34 cellular contexts compared by ENCODE assay signal in the genomic region with DNA sequence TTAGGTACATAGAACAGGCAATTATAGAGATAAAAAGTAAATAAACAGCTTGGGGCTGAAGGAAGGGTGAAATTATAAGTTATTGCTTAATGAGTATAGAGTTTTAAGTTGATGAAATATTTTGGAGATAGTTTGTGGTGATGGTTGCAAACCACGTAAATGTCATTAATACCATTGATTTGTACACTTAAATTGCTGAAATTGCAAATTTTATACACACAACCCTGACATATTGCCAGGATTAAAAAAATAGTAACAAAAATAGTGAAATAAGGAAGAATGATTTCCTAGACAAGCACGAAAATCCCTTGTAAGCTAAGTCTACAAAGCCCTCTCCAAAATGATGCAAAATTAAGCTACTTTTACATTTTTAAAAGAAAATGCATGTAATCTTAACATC. TPM values are rescaled to one million over a fixed set of nuclear protein-coding genes. Genes with fewer than 3 reads are reported as not detected.
"Had no signal": no experiment of that assay in that cellular context is flagged by ENCODE, and none has a peak within 500 bp of the region (broad histone marks: within the 10 kb centered on the region; RNA-seq: fewer than 3 reads in every experiment).

No MANE protein-coding gene starts in this region.

- FAIRE-seq: astrocyte, bronchial epithelial cell had no signal

- H3K36me3 ChIP-seq: adrenal gland, ascending aorta, brain microvascular endothelial cell, breast epithelium, cardiac muscle cell had no signal

- H3K9me3 ChIP-seq: adrenal gland, ascending aorta, body of pancreas, breast epithelium had no signal

- H3K4me3 ChIP-seq: adrenal gland, ascending aorta, body of pancreas, breast epithelium, cardiac muscle cell had no signal

- ATAC-seq: activated naive CD4-positive, alpha-beta T cell treated with anti-CD3 and anti-CD28 coated beads, Interleukin-2, amount 50 U/mL, for 72 hours; activated naive CD8-positive, alpha-beta T cell treated with anti-CD3 and anti-CD28 coated beads, Interleukin-2, amount 50 U/mL, for 24 hours; activated T-cell treated with anti-CD3 and anti-CD28 coated beads, Interleukin-2, amount 50 U/mL, for 4 hours; activated T-cell treated with anti-CD3 and anti-CD28 coated beads, Interleukin-2, amount 50 U/mL, for 72 hours; activated T-helper 17 cell treated with anti-CD3 and anti-CD28 coated beads, Interleukin-2, amount 50 U/mL, for 72 hours; body of pancreas had no signal

- H3K4me1 ChIP-seq: adrenal gland, ascending aorta, body of pancreas, breast epithelium had no signal

- DNase-seq: activated effector memory CD4-positive, alpha-beta T cell treated with anti-CD3 and anti-CD28 coated beads, Interleukin-2, amount 50 U/mL, for 16 hours; activated effector memory CD4-positive, alpha-beta T cell treated with Interleukin-2 at 50 U/mL for 16 hours; activated gamma-delta T cell; activated gamma-delta T cell treated with Interleukin-2 at 50 U/mL for 16 hours; activated naive CD4-positive, alpha-beta T cell; activated naive CD4-positive, alpha-beta T cell treated with anti-CD3 and anti-CD28 coated beads for 36 hours; activated naive CD4-positive, alpha-beta T cell treated with anti-CD3 and anti-CD28 coated beads, Interleukin-2, amount 10 ng/mL, durations not matched to agents 7 days and 5 days; activated naive CD4-positive, alpha-beta T cell treated with anti-CD3 and anti-CD28 coated beads, Interleukin-2, amount 50 U/mL, for 16 hours; activated naive CD4-positive, alpha-beta T cell treated with Interleukin-2 at 50 U/mL for 16 hours; activated naive CD8-positive, alpha-beta T cell treated with anti-CD3 and anti-CD28 coated beads for 36 hours; activated naive CD8-positive, alpha-beta T cell treated with anti-CD3 and anti-CD28 coated beads, Interleukin-2, amount 10 ng/mL, durations not matched to agents 7 days and 5 days; activated naive CD8-positive, alpha-beta T cell treated with anti-CD3 and anti-CD28 coated beads, Interleukin-2, amount 50 U/mL, for 24 hours; activated T-cell treated with anti-CD3 and anti-CD28 coated beads, Interleukin-2, amount 50 U/mL, for 24 hours; activated T-cell treated with anti-CD3 and anti-CD28 coated beads, Interleukin-2, amount 50 U/mL, for 4 hours; activated T-cell treated with anti-CD3 and anti-CD28 coated beads, Interleukin-2, amount 50 U/mL, for 48 hours; activated T-cell treated with anti-CD3 and anti-CD28 coated beads, Interleukin-2, amount 50 U/mL, for 72 hours; adrenal gland; amniotic stem cell; amygdala; anterior cingulate cortex; aorta; body of pancreas; brain microvascular endothelial cell; caudate nucleus; central memory CD4-positive, alpha-beta T cell; cerebellar nuclear complex had no signal

- H3K27ac ChIP-seq: adrenal gland, ascending aorta, body of pancreas, brain microvascular endothelial cell, breast epithelium, cardiac muscle cell had no signal

- H3K27me3 ChIP-seq: ascending aorta, body of pancreas had no signal

RNA-seq across cellular contexts. Expression of a gene that starts 46.2 kb away (rescaled TPM):
- total RNA-seq: activated naive CD4-positive, alpha-beta T cell treated with anti-CD3 and anti-CD28 coated beads for 36 hours; activated naive CD4-positive, alpha-beta T cell treated with anti-CD3 and anti-CD28 coated beads, Interleukin-2, amount 50 U/mL, for 72 hours; activated naive CD8-positive, alpha-beta T cell treated with anti-CD3 and anti-CD28 coated beads for 36 hours; activated naive CD8-positive, alpha-beta T cell treated with anti-CD3 and anti-CD28 coated beads, Interleukin-2, amount 10 ng/mL, durations not matched to agents 7 days and 5 days; activated T-helper 1 cell treated with anti-CD3 and anti-CD28 coated beads, Interleukin-12 subunit alpha, Interleukin-12 subunit beta, Interleukin-2, Interleukin-4 antibody, amounts not matched to agents 30 ng/mL and 10 ng/mL and 1 ng/mL, durations not matched to agents 14 hours and 24 hours and 36 hours; activated T-helper 17 cell treated with anti-CD3 and anti-CD28 coated beads, Interleukin-2, amount 50 U/mL, for 72 hours; aorta; ascending aorta; breast epithelium; bronchial epithelial cell; cardiac muscle cell had no signal
- polyA plus RNA-seq: aorta had no signal
